ENCODE assay signal across 25 cellular contexts in the genomic region with DNA sequence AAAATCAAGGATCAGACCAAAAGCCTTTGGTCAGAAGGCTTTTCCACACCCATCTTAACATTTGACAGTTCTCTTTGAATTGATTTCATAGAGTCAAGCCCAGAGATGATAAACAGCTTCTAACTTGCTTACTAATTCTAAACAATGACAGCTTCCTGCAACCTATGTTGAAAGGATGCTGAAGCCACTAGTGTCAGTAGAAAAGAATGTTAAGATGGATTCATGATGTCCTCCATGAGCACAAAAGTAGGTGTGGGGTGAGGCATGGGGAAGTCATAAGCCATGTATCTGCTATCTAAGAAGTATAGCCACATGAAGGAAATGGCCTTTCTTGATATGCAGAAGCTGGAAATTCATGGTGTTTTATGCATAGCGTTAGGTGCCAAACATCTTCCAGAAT.
DNase-seq lines count a peak whose midpoint lies in the region; ATAC-seq, FAIRE-seq and TF ChIP-seq lines count a peak whose summit lies in the region.
"Had no signal": no experiment of that assay in that cellular context is flagged by ENCODE, and none has a peak within 500 bp of the region (broad histone marks: within the 10 kb centered on the region; RNA-seq: fewer than 3 reads in every experiment).

No MANE protein-coding gene starts in this region.

- H2AFZ ChIP-seq in keratinocyte (ENCODE audit: control insufficient read depth, low read length): no peak overlapping the region
- H2AFZ ChIP-seq: GM23248 had no signal

- H3K36me3 ChIP-seq in RWPE2 (ENCODE audit: low read depth): no peaks in the 10 kb centered on the region
- H3K36me3 ChIP-seq in keratinocyte (ENCODE audit: control insufficient read depth in 2 of 2, extremely low read depth in 1 of 2, insufficient read depth in 2 of 2, low read length in 2 of 2): no peaks in the 10 kb centered on the region
- no peaks in the 10 kb centered on the region for H3K36me3 ChIP-seq in CD8-positive, alpha-beta memory T cell (ENCODE audit: insufficient read depth, low read length)
- H3K36me3 ChIP-seq: BE2C; BLaER1 treated with 17β-estradiol and CSF1 and Interleukin-3, amounts not matched to agents 10 nM and 100 nM had no signal

- ATAC-seq in RWPE2 (ENCODE audit: low read depth): peak; percentile 25; the same call in 1 of the 3 replicates
- ATAC-seq: A549, GM12878 had no signal

- no peak overlapping the region for H3K4me2 ChIP-seq in keratinocyte (ENCODE audit: control insufficient read depth, extremely low read depth, insufficient read depth, low read depth, low read length)
- H3K4me2 ChIP-seq: A549; BLaER1 treated with 17β-estradiol and CSF1 and Interleukin-3, amounts not matched to agents 10 nM and 100 nM had no signal

- dilution Hi-C loops in keratinocyte (cut with MboI; ENCODE audit: extremely low pct_ligation_motif_present, low sequenced_read_pairs): no loop called here

- no peak for DNase-seq in RWPE2 (ENCODE audit: low spot score)
- peak; percentile 57 for DNase-seq in epithelial cell of esophagus (ENCODE audit: low read depth)
- DNase-seq in keratinocyte (ENCODE audit: low read depth, low spot score): no peak
- DNase-seq in glomerular visceral epithelial cell (ENCODE audit: extremely low spot score): no peak
- DNase-seq in GM10266 (ENCODE audit: extremely low spot score): no peak
- DNase-seq in activated naive CD4-positive, alpha-beta T cell treated with anti-CD3 and anti-CD28 coated beads, Interleukin-2, amount 10 ng/mL, durations not matched to agents 7 days and 5 days: no peak
- DNase-seq in CD8-positive, alpha-beta memory T cell: no peak
- DNase-seq: 8988T; ACHN; AML-193; BE2C; Calu3; CD4-positive, alpha-beta T cell; COR-L47; DND-41; GM23248; H7; HCEC 1CT had no signal

- POLR2A ChIA-PET in CD8-positive, alpha-beta memory T cell (lab: Charles Lee): no interaction called here

- no peak overlapping the region for H3K27ac Mint-ChIP-seq in activated naive CD4-positive, alpha-beta T cell treated with anti-CD3 and anti-CD28 coated beads, Interleukin-2, amount 10 ng/mL, durations not matched to agents 7 days and 5 days
- no peak overlapping the region for H3K27ac Mint-ChIP-seq in CD8-positive, alpha-beta memory T cell
- H3K27ac Mint-ChIP-seq: CD14-positive monocyte; CD4-positive, alpha-beta T cell had no signal

- no peaks in the 10 kb centered on the region for H3K4me1 Mint-ChIP-seq in activated naive CD4-positive, alpha-beta T cell treated with anti-CD3 and anti-CD28 coated beads, Interleukin-2, amount 10 ng/mL, durations not matched to agents 7 days and 5 days
- H3K4me1 Mint-ChIP-seq in CD8-positive, alpha-beta memory T cell: no peaks in the 10 kb centered on the region
- H3K4me1 Mint-ChIP-seq: CD14-positive monocyte had no signal

- no peak overlapping the region for H3K4me3 Mint-ChIP-seq in activated naive CD4-positive, alpha-beta T cell treated with anti-CD3 and anti-CD28 coated beads, Interleukin-2, amount 10 ng/mL, durations not matched to agents 7 days and 5 days
- H3K4me3 Mint-ChIP-seq in CD8-positive, alpha-beta memory T cell: no peak overlapping the region
- H3K4me3 Mint-ChIP-seq: CD14-positive monocyte; CD4-positive, alpha-beta T cell had no signal

- H3K36me3 Mint-ChIP-seq in activated naive CD4-positive, alpha-beta T cell treated with anti-CD3 and anti-CD28 coated beads, Interleukin-2, amount 10 ng/mL, durations not matched to agents 7 days and 5 days: no peaks in the 10 kb centered on the region
- H3K36me3 Mint-ChIP-seq in CD8-positive, alpha-beta memory T cell: no peaks in the 10 kb centered on the region
- H3K36me3 Mint-ChIP-seq: CD14-positive monocyte had no signal

- no peaks in the 10 kb centered on the region for H3K27me3 ChIP-seq in RWPE2 (ENCODE audit: insufficient read depth, poor library complexity, severe bottlenecking)
- H3K27me3 ChIP-seq in keratinocyte (ENCODE audit: control insufficient read depth, extremely low read depth, insufficient read depth, low read length): no peaks in the 10 kb centered on the region
- no peaks in the 10 kb centered on the region for H3K27me3 ChIP-seq in CD8-positive, alpha-beta memory T cell (ENCODE audit: insufficient read depth, low read length, poor library complexity, severe bottlenecking)
- H3K27me3 ChIP-seq: BLaER1 treated with 17β-estradiol and CSF1 and Interleukin-3, amounts not matched to agents 10 nM and 100 nM had no signal

- FAIRE-seq in keratinocyte (lab: Jason Lieb, UNC): peak; percentile 63
- FAIRE-seq: A549, G401.6, GM12878, GM19239, H1 had no signal

- H3K4me1 ChIP-seq in RWPE2 (ENCODE audit: insufficient read depth, poor library complexity, severe bottlenecking): no peaks in the 10 kb centered on the region
- no peaks in the 10 kb centered on the region for H3K4me1 ChIP-seq in keratinocyte (ENCODE audit: control insufficient read depth, extremely low read depth, insufficient read depth, low read length)
- no peaks in the 10 kb centered on the region for H3K4me1 ChIP-seq in CD8-positive, alpha-beta memory T cell (ENCODE audit: insufficient read depth, low read length)
- H3K4me1 ChIP-seq: A549, BE2C had no signal

- H3K4me3 ChIP-seq in RWPE2 (ENCODE audit: severe bottlenecking): no peak overlapping the region
- no peak overlapping the region for H3K4me3 ChIP-seq in epithelial cell of esophagus (ENCODE audit: low read length)
- no peak overlapping the region for H3K4me3 ChIP-seq in keratinocyte (ENCODE audit: control insufficient read depth in 2 of 3, extremely low read depth in 1 of 3, insufficient read depth in 2 of 3, low read depth in 1 of 3, low read length in 3 of 3)
- no peak overlapping the region for H3K4me3 ChIP-seq in CD8-positive, alpha-beta memory T cell (ENCODE audit: low read length)
- H3K4me3 ChIP-seq: A549; BLaER1 treated with 17β-estradiol and CSF1 and Interleukin-3, amounts not matched to agents 10 nM and 100 nM; GM12878; GM23248 had no signal

- H4K20me1 ChIP-seq in keratinocyte (ENCODE audit: control insufficient read depth, extremely low read depth, insufficient read depth, low read length): no peaks in the 10 kb centered on the region
- H4K20me1 ChIP-seq: BLaER1 treated with 17β-estradiol and CSF1 and Interleukin-3, amounts not matched to agents 10 nM and 100 nM had no signal

- H3K9me1 ChIP-seq in keratinocyte (ENCODE audit: control insufficient read depth, extremely low read depth, insufficient read depth, low read length): no peaks in the 10 kb centered on the region

- TF ChIP-seq CTCF in RWPE2 (IDR thresholded peaks at IDR 0.05; ENCODE audit: poor library complexity, severe bottlenecking): no peak
- no peak for TF ChIP-seq CTCF in epithelial cell of esophagus (IDR thresholded peaks at IDR 0.05; ENCODE audit: insufficient read depth, low read depth, low read length, missing control alignments)
- no peak for TF ChIP-seq CTCF in keratinocyte (optimal IDR thresholded peaks at IDR 0.05 in 1 of 3, IDR thresholded peaks at IDR 0.05 in 1 of 3, conservative IDR thresholded peaks at IDR 0.05 in 1 of 3; ENCODE audit: extremely low read depth in 1 of 3, insufficient read depth in 2 of 3, low read length in 3 of 3)
- no peak for TF ChIP-seq CTCF in GM10266 (IDR thresholded peaks at IDR 0.05; ENCODE audit: control insufficient read depth, insufficient read depth, low read depth, missing control alignments)

- no peak overlapping the region for H3K9ac ChIP-seq in keratinocyte (ENCODE audit: control insufficient read depth, extremely low read depth, insufficient read depth, low read length)
- H3K9ac ChIP-seq: BLaER1 treated with 17β-estradiol and CSF1 and Interleukin-3, amounts not matched to agents 10 nM and 100 nM; GM23248 had no signal

- H3K79me2 ChIP-seq in keratinocyte (ENCODE audit: control insufficient read depth, insufficient read depth, low read length): no peaks in the 10 kb centered on the region

- H3K9me3 Mint-ChIP-seq in activated naive CD4-positive, alpha-beta T cell treated with anti-CD3 and anti-CD28 coated beads, Interleukin-2, amount 10 ng/mL, durations not matched to agents 7 days and 5 days: no peaks in the 10 kb centered on the region
- H3K9me3 Mint-ChIP-seq in CD8-positive, alpha-beta memory T cell: peaks cover 0 to 10% (median 2%) of the 10 kb centered on the region in 5 donors

- H3K27ac ChIP-seq in RWPE2 (ENCODE audit: poor library complexity, severe bottlenecking) (no peak overlapping the region), keratinocyte (ENCODE audit: control insufficient read depth, insufficient read depth, low read length) (no peak overlapping the region)
- no peak overlapping the region for H3K27ac ChIP-seq in CD8-positive, alpha-beta memory T cell (ENCODE audit: low read depth, low read length)
- H3K27ac ChIP-seq: A549; BLaER1 treated with 17β-estradiol and CSF1 and Interleukin-3, amounts not matched to agents 10 nM and 100 nM; GM23248 had no signal

- H3K27me3 Mint-ChIP-seq in activated naive CD4-positive, alpha-beta T cell treated with anti-CD3 and anti-CD28 coated beads, Interleukin-2, amount 10 ng/mL, durations not matched to agents 7 days and 5 days: no peaks in the 10 kb centered on the region
- H3K27me3 Mint-ChIP-seq in CD8-positive, alpha-beta memory T cell: peaks cover 0 to 2% of the 10 kb centered on the region in 2 donors
- H3K27me3 Mint-ChIP-seq: CD4-positive, alpha-beta T cell had no signal

- CTCF ChIA-PET in activated naive CD4-positive, alpha-beta T cell treated with anti-CD3 and anti-CD28 coated beads, Interleukin-2, amount 10 ng/mL, durations not matched to agents 7 days and 5 days (lab: Charles Lee): no interaction called here
- CTCF ChIA-PET in CD8-positive, alpha-beta memory T cell (lab: Charles Lee): no interaction called here

- no peaks in the 10 kb centered on the region for H3K9me3 ChIP-seq in RWPE2 (ENCODE audit: severe bottlenecking)
- no peaks in the 10 kb centered on the region for H3K9me3 ChIP-seq in keratinocyte (ENCODE audit: control insufficient read depth, low read depth, low read length)
- no peaks in the 10 kb centered on the region for H3K9me3 ChIP-seq in CD8-positive, alpha-beta memory T cell (ENCODE audit: low read length)
- H3K9me3 ChIP-seq: A549; BE2C; BLaER1 treated with 17β-estradiol and CSF1 and Interleukin-3, amounts not matched to agents 10 nM and 100 nM had no signal
